Comparison of ENCODE assay signal across 22 cellular contexts in the genomic region with DNA sequence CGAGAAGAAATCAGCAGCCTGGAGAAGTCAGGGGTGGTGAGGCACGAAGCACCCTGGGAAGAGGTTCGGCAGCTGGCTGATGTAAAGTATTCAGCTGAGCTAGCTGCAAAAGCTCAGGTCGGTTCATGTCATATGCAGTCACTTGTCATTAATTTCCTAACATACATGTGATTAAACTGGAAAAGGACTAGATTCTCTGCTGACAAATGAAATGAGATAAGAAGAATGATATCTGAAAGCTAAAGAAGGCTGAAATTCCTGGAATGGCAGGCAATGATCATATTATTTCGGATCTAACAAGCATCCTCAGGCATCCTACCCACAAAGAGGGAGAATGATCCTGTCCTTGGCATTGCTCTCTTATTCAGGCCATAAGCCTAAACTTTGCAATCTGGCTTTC.
"Had no signal": no experiment of that assay in that cellular context is flagged by ENCODE, and none has a peak within 500 bp of the region (broad histone marks: within the 10 kb centered on the region; RNA-seq: fewer than 3 reads in every experiment).

No MANE protein-coding gene starts in this region.

- H3K79me2 ChIP-seq: parathyroid adenoma had no signal

- H3K4me3 ChIP-seq: dorsolateral prefrontal cortex, heart left ventricle, mucosa of descending colon, neural progenitor cell, prostate gland, right lobe of liver, tibial artery, upper lobe of left lung, uterus had no signal

- H3K4me1 ChIP-seq: heart left ventricle, neural progenitor cell, parathyroid adenoma, prostate gland, right lobe of liver, tibial artery, upper lobe of left lung, uterus had no signal

- DNase-seq: cortex of kidney; dorsolateral prefrontal cortex; effector CD8-positive, alpha-beta T cell; heart left ventricle; hippocampal formation; kidney glomerular epithelial cell; mammary epithelial cell; mucosa of descending colon; naive thymus-derived CD8-positive, alpha-beta T cell; right lobe of liver; stimulated activated CD4-positive, alpha-beta T cell treated with anti-CD3 and anti-CD28 coated beads, Interleukin-15, amount 100 ng/mL, for 24 hours; stimulated activated CD4-positive, alpha-beta T cell treated with anti-CD3 and anti-CD28 coated beads, Interleukin-1b, Interleukin-23, amount 100 ng/mL, for 48 hours; stimulated activated CD4-positive, alpha-beta T cell treated with anti-CD3 and anti-CD28 coated beads, Interleukin-4, amount 100 ng/mL, for 24 hours; tibial artery; upper lobe of left lung; uterus had no signal

- H2AFZ ChIP-seq: neural progenitor cell, parathyroid adenoma had no signal

- H3K36me3 ChIP-seq: heart left ventricle, neural progenitor cell, prostate gland, right lobe of liver, tibial artery, upper lobe of left lung, uterus had no signal

- FAIRE-seq: frontal cortex had no signal

- H3K9ac ChIP-seq: neural progenitor cell, parathyroid adenoma had no signal

- H3K9me3 ChIP-seq: prostate gland, right lobe of liver, tibial artery, upper lobe of left lung, uterus had no signal

- ATAC-seq: heart left ventricle; left lobe of liver; mucosa of descending colon; naive thymus-derived CD8-positive, alpha-beta T cell; right lobe of liver; stimulated activated memory B cell treated with anti-CD40 and anti-IgM and Interleukin-4, amounts not matched to agents 10 μg/mL and 1 μg/mL and 100 μg/mL, for 72 hours had no signal

- H3K27ac ChIP-seq: dorsolateral prefrontal cortex, heart left ventricle, neural progenitor cell, parathyroid adenoma, prostate gland, right lobe of liver, tibial artery, upper lobe of left lung, uterus had no signal

- H3K4me2 ChIP-seq: neural progenitor cell had no signal

- H3K27me3 ChIP-seq: dorsolateral prefrontal cortex, heart left ventricle, neural progenitor cell, right lobe of liver, tibial artery, upper lobe of left lung, uterus had no signal
